25 cellular contexts compared by ENCODE assay signal in genomic region chr11:77267910-77268309, GRCh38. TPM values are rescaled to one million over a fixed set of nuclear protein-coding genes. Genes with fewer than 3 reads are reported as not detected.
DNase-seq lines count a peak whose midpoint lies in the region; ATAC-seq and TF ChIP-seq lines count a peak whose summit lies in the region.
"Had no signal": no experiment of that assay in that cellular context is flagged by ENCODE, and none has a peak within 500 bp of the region (broad histone marks: within the 10 kb centered on the region; RNA-seq: fewer than 3 reads in every experiment).

No MANE protein-coding gene starts in this region.

- H3K27me3 Mint-ChIP-seq in HFFc6 (ENCODE audit: insufficient read depth) = no peaks in the 10 kb centered on the region
- peaks cover 4% of the 10 kb centered on the region for H3K27me3 Mint-ChIP-seq in activated naive CD8-positive, alpha-beta T cell treated with anti-CD3 and anti-CD28 coated beads for 36 hours
- no peaks in the 10 kb centered on the region for H3K27me3 Mint-ChIP-seq in WTC11 (ENCODE audit: low read depth)

- TF ChIP-seq CTCF in AG10803 (conservative IDR thresholded peaks at IDR 0.05; ENCODE audit: low read length) (no peak), HFFc6 (IDR thresholded peaks at IDR 0.05) (no peak), brain microvascular endothelial cell (IDR thresholded peaks at IDR 0.05; ENCODE audit: low read depth, low read length, missing control alignments) (no peak), foreskin keratinocyte (conservative IDR thresholded peaks at IDR 0.05) (no peak), GM10248 (IDR thresholded peaks at IDR 0.05; ENCODE audit: control extremely low read depth, extremely low read depth, low read depth, missing control alignments) (no peak), WTC11 (IDR thresholded peaks at IDR 0.05) (no peak)

- H3K4me1 ChIP-seq in foreskin keratinocyte = peaks cover 22% of the 10 kb centered on the region
- peaks cover 4% of the 10 kb centered on the region; the same call in 1 of the 2 replicates for H3K4me1 ChIP-seq in Karpas-422 (ENCODE audit: low read length)
- H3K4me1 ChIP-seq: adrenal gland, heart left ventricle, left lung, neural progenitor cell, thyroid gland had no signal

- DNase-seq in AG10803 (ENCODE audit: low read depth) (peak; percentile 76), HFFc6 (peak; percentile 82), brain microvascular endothelial cell (peak; percentile 27), foreskin keratinocyte (peak; percentile 66 to 89), Karpas-422 (no peak), GM10248 (ENCODE audit: extremely low spot score) (no peak), WTC11 (ENCODE audit: low spot score) (no peak)
- DNase-seq in activated naive CD8-positive, alpha-beta T cell treated with anti-CD3 and anti-CD28 coated beads for 36 hours = no peak
- DNase-seq: activated CD4-positive, alpha-beta T cell treated with anti-CD3 and anti-CD28 coated beads, Interleukin-2, amount 50 U/mL, for 4 hours; activated gamma-delta T cell; adrenal gland; cerebellar nuclear complex; H7; heart left ventricle; left lung; NCI-H1436 treated with DMSO at 0.1 percent for 48 hours; OCI-M1; SHP77 treated with DMSO at 0.1 percent for 48 hours; small intestine; stimulated activated naive CD8-positive, alpha-beta T cell treated with anti-CD3 and anti-CD28 coated beads, Interleukin-15, Interleukin-2, amounts not matched to agents 100 U/mL and 50 U/mL, for 24 hours; thyroid gland had no signal

- no peaks in the 10 kb centered on the region for H3K27me3 ChIP-seq in brain microvascular endothelial cell (replicated peaks)
- H3K27me3 ChIP-seq in foreskin keratinocyte = no peaks in the 10 kb centered on the region
- no peaks in the 10 kb centered on the region for H3K27me3 ChIP-seq in Karpas-422 (ENCODE audit: low read length)
- H3K27me3 ChIP-seq: adrenal gland, left lung, neural progenitor cell, thyroid gland had no signal

- no peaks in the 10 kb centered on the region for H3K79me2 ChIP-seq in Karpas-422 (ENCODE audit: low read length)

- H3K4me2 ChIP-seq in Karpas-422 (ENCODE audit: low read depth, low read length, poor library complexity, severe bottlenecking) = no peak overlapping the region
- H3K4me2 ChIP-seq: neural progenitor cell had no signal

- in situ Hi-C loops in brain microvascular endothelial cell (cut with HindIII; ENCODE audit: low pct_ligation_motif_present, low sequenced_read_pairs) = no loop called here

- H3K9me3 Mint-ChIP-seq in HFFc6 (peaks cover 7% of the 10 kb centered on the region; the same call in 1 of the 2 replicates), WTC11 (peaks cover 12% of the 10 kb centered on the region)
- H3K9me3 Mint-ChIP-seq in activated naive CD8-positive, alpha-beta T cell treated with anti-CD3 and anti-CD28 coated beads for 36 hours = peaks cover 3% of the 10 kb centered on the region
- H3K9me3 Mint-ChIP-seq: neural progenitor cell had no signal

- POLR2A ChIA-PET in GM10248 (lab: Yijun Ruan, JAX) (no interaction called here), WTC11 (lab: Charles Lee) (no interaction called here)

- H4K20me1 ChIP-seq in Karpas-422 (ENCODE audit: insufficient read depth, low read depth, low read length) = no peaks in the 10 kb centered on the region

- H3K27ac Mint-ChIP-seq in HFFc6 = peak overlapping the region; percentile 88
- no peak overlapping the region for H3K27ac Mint-ChIP-seq in activated naive CD8-positive, alpha-beta T cell treated with anti-CD3 and anti-CD28 coated beads for 36 hours
- H3K27ac Mint-ChIP-seq in WTC11 = no peak overlapping the region
- H3K27ac Mint-ChIP-seq: neural progenitor cell; progenitor cell of endocrine pancreas; T-helper 1 cell treated with Interleukin-12 subunit alpha and Interleukin-12 subunit beta and Interleukin-4 antibody, amounts not matched to agents 30 μg/mL and 1 μg/mL, for 36 hours had no signal

- no peaks in the 10 kb centered on the region for H3K9me2 ChIP-seq in Karpas-422 (replicated peaks; ENCODE audit: insufficient read depth, low read length)

- H3K36me3 ChIP-seq in brain microvascular endothelial cell (replicated peaks) (no peaks in the 10 kb centered on the region), Karpas-422 (ENCODE audit: insufficient read depth, low read length) (no peaks in the 10 kb centered on the region)
- H3K36me3 ChIP-seq: adrenal gland, heart left ventricle, left lung, neural progenitor cell, thyroid gland had no signal

- CTCF ChIA-PET in GM10248 (lab: Yijun Ruan, JAX) = interaction anchor here (1.6 kb wide), 1 partner anchor 14 kb away, joined by 3 read pairs; no protein-coding TSS in a partner anchor
- CTCF ChIA-PET in WTC11 (lab: Charles Lee) = no interaction called here

- H3K27ac ChIP-seq in brain microvascular endothelial cell (no peak overlapping the region), foreskin keratinocyte (no peak overlapping the region), Karpas-422 (ENCODE audit: low read length) (no peak overlapping the region)
- H3K27ac ChIP-seq: adrenal gland, heart left ventricle, left lung, neural progenitor cell, thyroid gland had no signal

- H3K9me3 ChIP-seq in Karpas-422 (ENCODE audit: low read length) = no peaks in the 10 kb centered on the region
- H3K9me3 ChIP-seq: thyroid gland had no signal

- no peak overlapping the region for H3K4me3 ChIP-seq in AG10803 (ENCODE audit: low read length)
- no peak overlapping the region for H3K4me3 ChIP-seq in brain microvascular endothelial cell (ENCODE audit: low read depth, low read length)
- H3K4me3 ChIP-seq in Karpas-422 (ENCODE audit: low read length) = no peak overlapping the region
- H3K4me3 ChIP-seq: adrenal gland, heart left ventricle, left lung, neural progenitor cell, thyroid gland had no signal

- H3K4me3 Mint-ChIP-seq in HFFc6 (peak overlapping the region; percentile 70), WTC11 (no peak overlapping the region)
- no peak overlapping the region for H3K4me3 Mint-ChIP-seq in activated naive CD8-positive, alpha-beta T cell treated with anti-CD3 and anti-CD28 coated beads for 36 hours
- H3K4me3 Mint-ChIP-seq: neural progenitor cell; T-helper 1 cell treated with Interleukin-12 subunit alpha and Interleukin-12 subunit beta and Interleukin-4 antibody, amounts not matched to agents 30 μg/mL and 1 μg/mL, for 36 hours had no signal

- H2AFZ ChIP-seq in Karpas-422 (ENCODE audit: low read length) = no peak overlapping the region
- H2AFZ ChIP-seq: neural progenitor cell had no signal

- ATAC-seq in foreskin keratinocyte (peak; percentile 67), WTC11 (no peak)
- ATAC-seq: heart left ventricle; left lung; stimulated activated naive CD8-positive, alpha-beta T cell treated with anti-CD3 and anti-CD28 coated beads, Interleukin-15, Interleukin-2, amounts not matched to agents 100 U/mL and 50 U/mL, for 24 hours had no signal

- H3K36me3 Mint-ChIP-seq in HFFc6 (ENCODE audit: low read depth) (peaks cover 9% of the 10 kb centered on the region), WTC11 (0 out of 2 replicates have a peak, but pooled peaks cover 2% of the 10 kb centered on the region)
- H3K36me3 Mint-ChIP-seq in activated naive CD8-positive, alpha-beta T cell treated with anti-CD3 and anti-CD28 coated beads for 36 hours = no peaks in the 10 kb centered on the region
- H3K36me3 Mint-ChIP-seq: neural progenitor cell had no signal

- no peak overlapping the region for H3K9ac ChIP-seq in Karpas-422 (ENCODE audit: low read length)
- H3K9ac ChIP-seq: neural progenitor cell had no signal

- H3K4me1 Mint-ChIP-seq in HFFc6 (ENCODE audit: low read depth) (peaks cover 40% of the 10 kb centered on the region), WTC11 (no peaks in the 10 kb centered on the region)
- peaks cover 7% of the 10 kb centered on the region for H3K4me1 Mint-ChIP-seq in activated naive CD8-positive, alpha-beta T cell treated with anti-CD3 and anti-CD28 coated beads for 36 hours
- H3K4me1 Mint-ChIP-seq: neural progenitor cell had no signal

TF ChIP-seq in WTC11, 78 proteins besides CTCF, POLR2A, EP300 and RAD21:
- TF ChIP-seq RELA (CRISPR knock-in tag; IDR thresholded peaks at IDR 0.05; ENCODE audit: borderline replicate concordance) (no peak), JUN (CRISPR knock-in tag; IDR thresholded peaks at IDR 0.05) (no peak), ESRRA (CRISPR knock-in tag; IDR thresholded peaks at IDR 0.05; ENCODE audit: borderline replicate concordance) (no peak), OVOL2 (CRISPR knock-in tag; IDR thresholded peaks at IDR 0.05; ENCODE audit: borderline replicate concordance) (no peak), TP53 (CRISPR knock-in tag; IDR thresholded peaks at IDR 0.05) (no peak), ETV6 (CRISPR knock-in tag; IDR thresholded peaks at IDR 0.05) (no peak), GABPB1 (CRISPR knock-in tag; IDR thresholded peaks at IDR 0.05) (no peak), TEAD4 (CRISPR knock-in tag; IDR thresholded peaks at IDR 0.05) (no peak)
- TF ChIP-seq, protein P1, sequence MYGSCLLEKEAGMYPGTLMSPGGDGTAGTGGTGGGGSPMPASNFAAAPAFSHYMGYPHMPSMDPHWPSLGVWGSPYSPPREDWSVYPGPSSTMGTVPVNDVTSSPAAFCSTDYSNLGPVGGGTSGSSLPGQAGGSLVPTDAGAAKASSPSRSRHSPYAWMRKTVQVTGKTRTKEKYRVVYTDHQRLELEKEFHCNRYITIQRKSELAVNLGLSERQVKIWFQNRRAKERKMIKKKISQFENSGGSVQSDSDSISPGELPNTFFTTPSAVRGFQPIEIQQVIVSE (CRISPR knock-in tag; IDR thresholded peaks at IDR 0.05; ENCODE audit: borderline replicate concordance) = no peak
- TF ChIP-seq, protein P2, sequence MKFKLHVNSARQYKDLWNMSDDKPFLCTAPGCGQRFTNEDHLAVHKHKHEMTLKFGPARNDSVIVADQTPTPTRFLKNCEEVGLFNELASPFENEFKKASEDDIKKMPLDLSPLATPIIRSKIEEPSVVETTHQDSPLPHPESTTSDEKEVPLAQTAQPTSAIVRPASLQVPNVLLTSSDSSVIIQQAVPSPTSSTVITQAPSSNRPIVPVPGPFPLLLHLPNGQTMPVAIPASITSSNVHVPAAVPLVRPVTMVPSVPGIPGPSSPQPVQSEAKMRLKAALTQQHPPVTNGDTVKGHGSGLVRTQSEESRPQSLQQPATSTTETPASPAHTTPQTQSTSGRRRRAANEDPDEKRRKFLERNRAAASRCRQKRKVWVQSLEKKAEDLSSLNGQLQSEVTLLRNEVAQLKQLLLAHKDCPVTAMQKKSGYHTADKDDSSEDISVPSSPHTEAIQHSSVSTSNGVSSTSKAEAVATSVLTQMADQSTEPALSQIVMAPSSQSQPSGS (CRISPR knock-in tag; IDR thresholded peaks at IDR 0.05; ENCODE audit: borderline replicate concordance, low read depth) = no peak

RNA-seq across cellular contexts. Expression of gene GDPD4, which starts 33.6 kb away (rescaled TPM):
- total RNA-seq in HFFc6 (2021; fragmentation: NEBNext Ultra II Directional; extraction: Animal tissue kit (Norgen Biotek cat#: 25700)) = not detected
- total RNA-seq in foreskin keratinocyte (not detected in 2 replicates), WTC11 (2021) (not detected in 3 replicates)
- not detected in 2 replicates for polyA plus RNA-seq in foreskin keratinocyte
- total RNA-seq in Karpas-422 (2014; rRNA removed; shearing (Covaris generic); ENCODE audit: low replicate concordance) = not detected in 2 replicates
- total RNA-seq in activated naive CD8-positive, alpha-beta T cell treated with anti-CD3 and anti-CD28 coated beads for 36 hours = not detected
- total RNA-seq: adrenal gland, H7, heart left ventricle, left lung, mononuclear cell, progenitor cell of endocrine pancreas had no signal

Comparison
In these comparisons a context has a peak if more than half of its experiments do, and no peak if none do; other contexts are left out.
1. DNase-seq: peak in AG10803 (single experiment), HFFc6 (single experiment), brain microvascular endothelial cell (single experiment) and foreskin keratinocyte (2 of 2); none in Karpas-422 (single experiment), activated naive CD8-positive, alpha-beta T cell treated with anti-CD3 and anti-CD28 coated beads for 36 hours (single experiment), GM10248 (single experiment) and WTC11 (single experiment).